ENCODE assay signal across 8 cellular contexts in genomic region chr14:61438497-61438859, GRCh38.
DNase-seq lines count a peak whose midpoint lies in the region; ATAC-seq and TF ChIP-seq lines count a peak whose summit lies in the region.

No MANE protein-coding gene starts in this region.

- H3K27me3 Mint-ChIP-seq in activated naive CD4-positive, alpha-beta T cell treated with anti-CD3 and anti-CD28 coated beads, Interleukin-2, amount 10 ng/mL, durations not matched to agents 7 days and 5 days, result no peaks in the 10 kb centered on the region

- no peaks in the 10 kb centered on the region for H4K20me1 ChIP-seq in PC-9 (ENCODE audit: insufficient read depth)

- H3K4me1 ChIP-seq in PC-9 (replicated peaks; ENCODE audit: insufficient read depth) (peaks cover 37% of the 10 kb centered on the region), upper lobe of left lung (peaks cover 46 to 64% (median 49%) of the 10 kb centered on the region in 4 donors)

- no peak for TF ChIP-seq POLR2A in upper lobe of left lung (IDR thresholded peaks at IDR 0.05)

- H3K27ac ChIP-seq in PC-9 (peak overlapping the region; percentile 93), upper lobe of left lung (peak overlapping the region; percentile 76 to 90 (median 80))

- peak overlapping the region; percentile 72 for H3K4me3 Mint-ChIP-seq in activated naive CD4-positive, alpha-beta T cell treated with anti-CD3 and anti-CD28 coated beads, Interleukin-2, amount 10 ng/mL, durations not matched to agents 7 days and 5 days

- peaks cover 30% of the 10 kb centered on the region for H3F3A ChIP-seq in PC-9 (ENCODE audit: insufficient read depth, low read depth)

- peaks cover 92% of the 10 kb centered on the region for H3K4me1 Mint-ChIP-seq in activated naive CD4-positive, alpha-beta T cell treated with anti-CD3 and anti-CD28 coated beads, Interleukin-2, amount 10 ng/mL, durations not matched to agents 7 days and 5 days

- no peaks in the 10 kb centered on the region for H3K9me2 ChIP-seq in PC-9 (ENCODE audit: insufficient read depth)

- H3K9me3 Mint-ChIP-seq in activated naive CD4-positive, alpha-beta T cell treated with anti-CD3 and anti-CD28 coated beads, Interleukin-2, amount 10 ng/mL, durations not matched to agents 7 days and 5 days, result no peaks in the 10 kb centered on the region

- H3K36me3 ChIP-seq in PC-9 (ENCODE audit: low read depth), result 0 out of 2 replicates have a peak, but pooled peaks cover 5% of the 10 kb centered on the region
- H3K36me3 ChIP-seq in upper lobe of left lung, result no peaks in the 10 kb centered on the region

- H3K27me3 ChIP-seq in PC-9 (ENCODE audit: insufficient read depth, low read depth) (no peaks in the 10 kb centered on the region), upper lobe of left lung (no peaks in the 10 kb centered on the region)

- H3K27ac Mint-ChIP-seq in activated naive CD4-positive, alpha-beta T cell treated with anti-CD3 and anti-CD28 coated beads, Interleukin-2, amount 10 ng/mL, durations not matched to agents 7 days and 5 days, result peak overlapping the region; percentile 86

- H3K36me3 Mint-ChIP-seq in activated naive CD4-positive, alpha-beta T cell treated with anti-CD3 and anti-CD28 coated beads, Interleukin-2, amount 10 ng/mL, durations not matched to agents 7 days and 5 days, result peaks cover 56% of the 10 kb centered on the region

- peaks cover 71% of the 10 kb centered on the region for H3K79me2 ChIP-seq in PC-9 (ENCODE audit: low read depth)

- POLR2A ChIA-PET in PC-9 (lab: Charles Lee; ENCODE audit: unreplicated experiment), result interaction anchor here (0.7 kb wide), 4 partner anchors 50 to 789 kb away, joined by 3 to 5 read pairs (median 4); no protein-coding TSS in a partner anchor

- no peak for TF ChIP-seq EP300 in upper lobe of left lung (IDR thresholded peaks at IDR 0.05)

- H3K9me3 ChIP-seq in PC-9 (ENCODE audit: insufficient read depth, low read depth) (no peaks in the 10 kb centered on the region), upper lobe of left lung (no peaks in the 10 kb centered on the region)

- CTCF ChIA-PET in activated naive CD4-positive, alpha-beta T cell treated with anti-CD3 and anti-CD28 coated beads, Interleukin-2, amount 10 ng/mL, durations not matched to agents 7 days and 5 days (lab: Charles Lee), result interaction anchor here (1.3 to 1.4 kb wide), 2 partner anchors 11 to 18 kb away, joined by 3 to 5 read pairs; no protein-coding TSS in a partner anchor
- CTCF ChIA-PET in PC-9 (lab: Charles Lee), result interaction anchor here (0.7 to 1.0 kb wide), 2 partner anchors 116 to 142 kb away, joined by 3 to 4 read pairs; no protein-coding TSS in a partner anchor

- H3K4me2 ChIP-seq in PC-9, result peak overlapping the region; percentile 74

- ATAC-seq in upper lobe of left lung (ENCODE audit: low FRiP score in 2 of 2) (peak; percentile 27 to 40), HG02981 (IDR thresholded peaks at IDR 0.05; ENCODE audit: unreplicated experiment) (no peak)

- DNase-seq in activated naive CD4-positive, alpha-beta T cell treated with anti-CD3 and anti-CD28 coated beads, Interleukin-2, amount 10 ng/mL, durations not matched to agents 7 days and 5 days, result no peak
- no peak for DNase-seq in activated naive CD4-positive, alpha-beta T cell treated with Interleukin-2 at 50 U/mL for 16 hours
- DNase-seq in PC-9 (no peak), foreskin melanocyte (peak; percentile 96), upper lobe of left lung (no peak), SK-N-DZ (ENCODE audit: low spot score) (no peak), kidney glomerular epithelial cell (lab: John Stamatoyannopoulos, UW) (no peak)

- WGBS in upper lobe of left lung, 2 donors, result 12 to 25% methylated on average over 2 of the region's 2 CpGs

- intact Hi-C loops in PC-9 (cut with micrococcal nuclease; ENCODE audit: unreplicated experiment), result no loop called here

- H3K4me3 ChIP-seq in PC-9 (peak overlapping the region; percentile 50; the same call in 1 of the 2 replicates), upper lobe of left lung (peak overlapping the region in 1 of 4 donors; percentile 21)

- TF ChIP-seq CTCF in PC-9 (conservative IDR thresholded peaks at IDR 0.05), result no peak
- no peak for TF ChIP-seq CTCF in upper lobe of left lung (IDR thresholded peaks at IDR 0.05)

- 0 out of 2 replicates have a peak overlapping the region, but pooled peaks have one; percentile 11 for H2AFZ ChIP-seq in PC-9

- BruUV-seq in PC-9 (replicated peaks; lab: Mats Ljungman, UMichigan), result no TSS peak
